21 cellular contexts compared by ENCODE assay signal in the genomic region with DNA sequence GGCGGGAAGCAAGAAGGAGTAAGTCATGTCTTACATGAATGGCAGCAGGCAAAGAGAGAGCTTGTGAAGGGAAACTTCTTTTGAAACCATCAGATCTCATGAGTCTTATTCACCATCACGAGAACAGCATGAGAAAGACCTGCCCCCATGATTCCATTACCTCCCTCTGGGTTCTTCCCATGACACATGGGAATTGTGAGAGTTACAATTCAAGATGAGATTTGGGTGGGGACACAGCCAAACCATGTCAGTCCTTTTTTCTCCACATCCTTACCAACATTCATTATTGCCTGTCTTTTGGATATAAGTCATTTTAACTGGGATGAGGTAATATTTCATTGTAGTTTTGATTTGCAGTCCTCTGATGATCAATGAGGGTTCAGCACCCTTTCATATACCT.
A peak's percentile ranks its signal among the peaks of the same experiment; 100 is the strongest.
DNase-seq lines count a peak whose midpoint lies in the region; ATAC-seq and TF ChIP-seq lines count a peak whose summit lies in the region.
"Had no signal": no experiment of that assay in that cellular context is flagged by ENCODE, and none has a peak within 500 bp of the region (broad histone marks: within the 10 kb centered on the region; RNA-seq: fewer than 3 reads in every experiment).

No MANE protein-coding gene starts in this region.

- POLR2A ChIA-PET in MCF 10A (lab: Yijun Ruan, JAX), result no interaction called here
- POLR2A ChIA-PET in T-cell (lab: Charles Lee), result no interaction called here

- DNase-seq in mammary epithelial cell (peak; percentile 59), MCF 10A (ENCODE audit: unreplicated experiment) (no peak), SK-MEL-5 (ENCODE audit: low read depth, low spot score) (peak; percentile 10), foreskin keratinocyte (peak in 1 of 2 donors; percentile 13), gastrocnemius medialis (no peak), hepatocyte (ENCODE audit: low spot score) (no peak), T-cell (no peak)
- DNase-seq: 8988T; BE2C; CD4-positive, CD25-positive, alpha-beta regulatory T cell; COR-L47; DMS153; GDM1; KBM-7; NCI-H1417 treated with DMSO at 0.1 percent for 48 hours; NCI-H187 treated with DMSO at 0.1 percent for 48 hours; NCI-H2227 treated with DMSO at 0.1 percent for 48 hours; NCI-H524 had no signal

- peak; percentile 4 for ATAC-seq in foreskin keratinocyte
- no peak for ATAC-seq in gastrocnemius medialis
- no peak for ATAC-seq in T-cell (replicated peaks in 1 of 4)
- ATAC-seq: GM23338 had no signal

- H3K4me3 Mint-ChIP-seq in MCF 10A (ENCODE audit: unreplicated experiment), result no peak overlapping the region
- H3K4me3 Mint-ChIP-seq in T-cell, result no peak overlapping the region
- H3K4me3 Mint-ChIP-seq: CD4-positive, CD25-positive, alpha-beta regulatory T cell; GM23338 had no signal

- TF ChIP-seq POLR2A in gastrocnemius medialis (IDR thresholded peaks at IDR 0.05), result no peak

- no peak overlapping the region for H3K9ac ChIP-seq in mammary epithelial cell (ENCODE audit: insufficient read depth, low read length)
- H3K9ac ChIP-seq in skeletal muscle satellite cell (ENCODE audit: low read depth, low read length), result peak overlapping the region; percentile 8

- H3K79me2 ChIP-seq in mammary epithelial cell (ENCODE audit: insufficient read depth, low read length), result no peaks in the 10 kb centered on the region
- H3K79me2 ChIP-seq in hepatocyte, result no peaks in the 10 kb centered on the region

- CTCF ChIA-PET in mammary epithelial cell (lab: Charles Lee; ENCODE audit: low non-redundant PET), result no interaction called here
- CTCF ChIA-PET in MCF 10A (lab: Yijun Ruan, JAX), result interaction anchor here (0.6 kb wide), 1 partner anchor 40 kb away, joined by 3 read pairs; no protein-coding TSS in a partner anchor
- CTCF ChIA-PET in T-cell (lab: Charles Lee), result no interaction called here

- BruUV-seq in mammary epithelial cell (replicated peaks; lab: Mats Ljungman, UMichigan) (no TSS peak), MCF 10A (replicated peaks; lab: Mats Ljungman, UMichigan) (no TSS peak)

- intact Hi-C loops in mammary epithelial cell (cut with micrococcal nuclease), result no loop called here
- intact Hi-C loops in MCF 10A (cut with micrococcal nuclease), result no loop called here
- intact Hi-C loops in gastrocnemius medialis (cut with DNase I; ENCODE audit: low total_unique reads), result no loop called here

- H3K4me1 Mint-ChIP-seq in MCF 10A (ENCODE audit: insufficient read depth, unreplicated experiment) (peaks cover 10% of the 10 kb centered on the region), T-cell (no peaks in the 10 kb centered on the region)
- H3K4me1 Mint-ChIP-seq: CD4-positive, CD25-positive, alpha-beta regulatory T cell; GM23338 had no signal

- H2AFZ ChIP-seq in mammary epithelial cell (ENCODE audit: low read depth, low read length) (no peak overlapping the region), hepatocyte (no peak overlapping the region)
- H2AFZ ChIP-seq: GM23338 had no signal

- H4K20me1 ChIP-seq in mammary epithelial cell (ENCODE audit: insufficient read depth, low read length) (no peaks in the 10 kb centered on the region), hepatocyte (ENCODE audit: insufficient read depth, poor library complexity, severe bottlenecking) (no peaks in the 10 kb centered on the region)

- H3K27ac ChIP-seq in mammary epithelial cell (ENCODE audit: insufficient read depth, low read depth, low read length), result peak overlapping the region; percentile 22
- H3K27ac ChIP-seq in foreskin keratinocyte, result peak overlapping the region; percentile 56
- no peak overlapping the region for H3K27ac ChIP-seq in gastrocnemius medialis
- H3K27ac ChIP-seq in hepatocyte, result no peak overlapping the region
- H3K27ac ChIP-seq: SK-N-MC had no signal

- H3K4me1 ChIP-seq in mammary epithelial cell (ENCODE audit: insufficient read depth, low read length) (peaks cover 6% of the 10 kb centered on the region), foreskin keratinocyte (peaks cover 16% of the 10 kb centered on the region), skeletal muscle satellite cell (ENCODE audit: control insufficient read depth, insufficient read depth, low read length) (peaks cover 19% of the 10 kb centered on the region), gastrocnemius medialis (no peaks in the 10 kb centered on the region), hepatocyte (ENCODE audit: insufficient read depth) (no peaks in the 10 kb centered on the region)
- H3K4me1 ChIP-seq: BE2C had no signal

- H3K9me3 Mint-ChIP-seq in MCF 10A (ENCODE audit: unreplicated experiment), result no peaks in the 10 kb centered on the region
- peaks cover 7 to 10% (median 9%) of the 10 kb centered on the region in 3 donors for H3K9me3 Mint-ChIP-seq in T-cell

- no peaks in the 10 kb centered on the region for H3K9me3 ChIP-seq in mammary epithelial cell (replicated peaks; ENCODE audit: insufficient read depth, low read length)
- H3K9me3 ChIP-seq in skeletal muscle satellite cell (replicated peaks; ENCODE audit: low read length), result no peaks in the 10 kb centered on the region
- no peaks in the 10 kb centered on the region for H3K9me3 ChIP-seq in gastrocnemius medialis
- no peaks in the 10 kb centered on the region for H3K9me3 ChIP-seq in hepatocyte (ENCODE audit: low read depth)
- H3K9me3 ChIP-seq: BE2C had no signal

- no peak overlapping the region for H3K4me3 ChIP-seq in mammary epithelial cell (replicated peaks in 1 of 3; ENCODE audit: insufficient read depth in 1 of 3, low read depth in 2 of 3, low read length in 3 of 3)
- no peak overlapping the region for H3K4me3 ChIP-seq in skeletal muscle satellite cell (ENCODE audit: low read length)
- H3K4me3 ChIP-seq in gastrocnemius medialis, result no peak overlapping the region
- no peak overlapping the region for H3K4me3 ChIP-seq in hepatocyte
- H3K4me3 ChIP-seq: GM23338, SK-N-MC had no signal

- TF ChIP-seq CTCF in mammary epithelial cell (conservative IDR thresholded peaks at IDR 0.05 in 1 of 2, IDR thresholded peaks at IDR 0.05 in 1 of 2; ENCODE audit: extremely low read depth in 1 of 2, insufficient read depth in 1 of 2, low read depth in 1 of 2, low read length in 2 of 2) (no peak), MCF 10A (IDR thresholded peaks at IDR 0.05; ENCODE audit: unreplicated experiment) (no peak), foreskin keratinocyte (conservative IDR thresholded peaks at IDR 0.05) (no peak), gastrocnemius medialis (IDR thresholded peaks at IDR 0.05 in 4 of 5, conservative IDR thresholded peaks at IDR 0.05 in 1 of 5) (no peak), hepatocyte (IDR thresholded peaks at IDR 0.05; ENCODE audit: poor library complexity) (no peak)

- H3K27ac Mint-ChIP-seq in MCF 10A (ENCODE audit: low read depth, unreplicated experiment) (no peak overlapping the region), T-cell (no peak overlapping the region)
- H3K27ac Mint-ChIP-seq: CD4-positive, CD25-positive, alpha-beta regulatory T cell; GM23338 had no signal

- H3K9me2 ChIP-seq in hepatocyte (replicated peaks; ENCODE audit: insufficient read depth), result no peaks in the 10 kb centered on the region

- H3K36me3 ChIP-seq in mammary epithelial cell (ENCODE audit: insufficient read depth, low read length), result no peaks in the 10 kb centered on the region
- no peaks in the 10 kb centered on the region for H3K36me3 ChIP-seq in skeletal muscle satellite cell (ENCODE audit: insufficient read depth, low read length)
- H3K36me3 ChIP-seq in gastrocnemius medialis, result no peaks in the 10 kb centered on the region
- H3K36me3 ChIP-seq in hepatocyte (replicated peaks; ENCODE audit: insufficient read depth, low read depth), result no peaks in the 10 kb centered on the region
- H3K36me3 ChIP-seq: BE2C had no signal

- WGBS in mammary epithelial cell (ENCODE audit: low coverage, missing lambda C conversion rate), result 96% methylated on average over 2 of the region's 2 CpGs
- WGBS in hepatocyte (ENCODE audit: low lambda C conversion rate, missing lambda C conversion rate), result 93% methylated on average over 2 of the region's 2 CpGs

- H3K4me2 ChIP-seq in mammary epithelial cell (ENCODE audit: insufficient read depth, low read depth, low read length) (no peak overlapping the region), skeletal muscle satellite cell (ENCODE audit: low read length) (peak overlapping the region; percentile 0), hepatocyte (no peak overlapping the region)
- H3K4me2 ChIP-seq: GM23338 had no signal

- H3K36me3 Mint-ChIP-seq in MCF 10A (ENCODE audit: insufficient read depth, unreplicated experiment) (no peaks in the 10 kb centered on the region), T-cell (no peaks in the 10 kb centered on the region)
- H3K36me3 Mint-ChIP-seq: CD4-positive, CD25-positive, alpha-beta regulatory T cell had no signal

- H3K27me3 ChIP-seq in mammary epithelial cell (ENCODE audit: insufficient read depth, low read length), result no peaks in the 10 kb centered on the region
- no peaks in the 10 kb centered on the region for H3K27me3 ChIP-seq in foreskin keratinocyte
- H3K27me3 ChIP-seq in skeletal muscle satellite cell (ENCODE audit: control insufficient read depth, insufficient read depth, low read length), result no peaks in the 10 kb centered on the region
- no peaks in the 10 kb centered on the region for H3K27me3 ChIP-seq in gastrocnemius medialis
- no peaks in the 10 kb centered on the region for H3K27me3 ChIP-seq in hepatocyte
- H3K27me3 ChIP-seq: BE2C had no signal

- in situ Hi-C loops in mammary epithelial cell (cut with MboI; ENCODE audit: low sequenced_read_pairs in 2 of 2) (no loop called here), SK-MEL-5 (cut with HindIII; ENCODE audit: low pct_unique_long_range_greater_than_20kb, low sequenced_read_pairs) (no loop called here), gastrocnemius medialis (cut with MboI; ENCODE audit: low sequenced_read_pairs in 4 of 4) (no loop called here)

- dilution Hi-C loops in mammary epithelial cell (cut with HindIII; ENCODE audit: low sequenced_read_pairs), result no loop called here

- no peaks in the 10 kb centered on the region for H3K27me3 Mint-ChIP-seq in MCF 10A (ENCODE audit: insufficient read depth, unreplicated experiment)
- no peaks in the 10 kb centered on the region for H3K27me3 Mint-ChIP-seq in T-cell
- H3K27me3 Mint-ChIP-seq: CD4-positive, CD25-positive, alpha-beta regulatory T cell had no signal

Comparison
In these comparisons a context has a peak if more than half of its experiments do, and no peak if none do; other contexts are left out.
1. DNase-seq: peak in mammary epithelial cell (single experiment) and SK-MEL-5 (single experiment); none in MCF 10A (single experiment), gastrocnemius medialis (0 of 2), hepatocyte (single experiment) and T-cell (0 of 34).
2. H3K27ac ChIP-seq: peak in mammary epithelial cell (single experiment) and foreskin keratinocyte (single experiment); none in gastrocnemius medialis (0 of 4) and hepatocyte (single experiment).